ENCODE assay signal across 17 cellular contexts in genomic region chr12:39872425-39872824, GRCh38.
"Had no signal": no experiment of that assay in that cellular context is flagged by ENCODE, and none has a peak within 500 bp of the region (broad histone marks: within the 10 kb centered on the region; RNA-seq: fewer than 3 reads in every experiment).

No MANE protein-coding gene starts in this region.

- H3K36me3 Mint-ChIP-seq: memory B cell had no signal

- H3K27me3 ChIP-seq: foreskin keratinocyte, heart left ventricle had no signal

- H3K4me3 ChIP-seq: heart left ventricle, left ventricle myocardium inferior had no signal

- H3K4me1 Mint-ChIP-seq: activated CD4-positive, alpha-beta memory T cell treated with anti-CD3 and anti-CD28 coated beads, Interleukin-2, amount 10 ng/mL, durations not matched to agents 7 days and 5 days; activated naive CD8-positive, alpha-beta T cell treated with anti-CD3 and anti-CD28 coated beads, Interleukin-2, amount 50 U/mL, for 24 hours; central memory CD8-positive, alpha-beta T cell; memory B cell; nephron progenitor cell; stimulated activated naive CD8-positive, alpha-beta T cell treated with anti-CD3 and anti-CD28 coated beads, Interleukin-15, amount 100 ng/mL, for 72 hours had no signal

- H3K27ac ChIP-seq: foreskin keratinocyte, heart left ventricle, left ventricle myocardium inferior, VCaP had no signal

- H3K27ac Mint-ChIP-seq: activated CD4-positive, alpha-beta memory T cell treated with anti-CD3 and anti-CD28 coated beads, Interleukin-2, amount 10 ng/mL, durations not matched to agents 7 days and 5 days; activated naive CD8-positive, alpha-beta T cell treated with anti-CD3 and anti-CD28 coated beads, Interleukin-2, amount 50 U/mL, for 24 hours; memory B cell; nephron progenitor cell; stimulated activated naive CD8-positive, alpha-beta T cell treated with anti-CD3 and anti-CD28 coated beads, Interleukin-15, amount 100 ng/mL, for 72 hours had no signal

- DNase-seq: activated CD4-positive, alpha-beta memory T cell treated with anti-CD3 and anti-CD28 coated beads, Interleukin-2, amount 10 ng/mL, durations not matched to agents 7 days and 5 days; activated CD8-positive, alpha-beta memory T cell treated with anti-CD3 and anti-CD28 coated beads, Interleukin-2, amount 50 U/mL, for 48 hours; activated naive CD4-positive, alpha-beta T cell treated with Interleukin-2 at 50 U/mL for 16 hours; activated naive CD8-positive, alpha-beta T cell treated with anti-CD3 and anti-CD28 coated beads, Interleukin-2, amount 50 U/mL, for 24 hours; effector memory CD4-positive, alpha-beta T cell; erythroblast; foreskin keratinocyte; heart left ventricle; left ventricle myocardium inferior; nephron progenitor cell; stimulated activated CD4-positive, alpha-beta T cell treated with anti-CD3 and anti-CD28 coated beads, Interleukin-15, amount 100 ng/mL, for 24 hours; stimulated activated CD4-positive, alpha-beta T cell treated with anti-CD3 and anti-CD28 coated beads, Interleukin-4, amount 100 ng/mL, for 24 hours; stimulated activated naive CD8-positive, alpha-beta T cell treated with anti-CD3 and anti-CD28 coated beads, Interleukin-15, amount 100 ng/mL, for 72 hours; T1000 had no signal

- H3K4me1 ChIP-seq: foreskin keratinocyte had no signal

- H3K27me3 Mint-ChIP-seq: activated CD4-positive, alpha-beta memory T cell treated with anti-CD3 and anti-CD28 coated beads, Interleukin-2, amount 10 ng/mL, durations not matched to agents 7 days and 5 days; activated naive CD8-positive, alpha-beta T cell treated with anti-CD3 and anti-CD28 coated beads, Interleukin-2, amount 50 U/mL, for 24 hours; central memory CD8-positive, alpha-beta T cell; memory B cell; stimulated activated naive CD8-positive, alpha-beta T cell treated with anti-CD3 and anti-CD28 coated beads, Interleukin-15, amount 100 ng/mL, for 72 hours had no signal

- H3K4me3 Mint-ChIP-seq: activated CD4-positive, alpha-beta memory T cell treated with anti-CD3 and anti-CD28 coated beads, Interleukin-2, amount 10 ng/mL, durations not matched to agents 7 days and 5 days; activated naive CD8-positive, alpha-beta T cell treated with anti-CD3 and anti-CD28 coated beads, Interleukin-2, amount 50 U/mL, for 24 hours; central memory CD8-positive, alpha-beta T cell; memory B cell; nephron progenitor cell; stimulated activated naive CD8-positive, alpha-beta T cell treated with anti-CD3 and anti-CD28 coated beads, Interleukin-15, amount 100 ng/mL, for 72 hours had no signal

- H3K9me3 ChIP-seq: heart left ventricle, left ventricle myocardium inferior had no signal

- ATAC-seq: activated naive CD8-positive, alpha-beta T cell treated with anti-CD3 and anti-CD28 coated beads, Interleukin-2, amount 50 U/mL, for 24 hours; foreskin keratinocyte; heart left ventricle; stimulated activated naive CD8-positive, alpha-beta T cell treated with anti-CD3 and anti-CD28 coated beads, Interleukin-15, amount 100 ng/mL, for 72 hours had no signal

- H3K36me3 ChIP-seq: heart left ventricle, left ventricle myocardium inferior had no signal

- H3K9me3 Mint-ChIP-seq: activated naive CD8-positive, alpha-beta T cell treated with anti-CD3 and anti-CD28 coated beads, Interleukin-2, amount 50 U/mL, for 24 hours; central memory CD8-positive, alpha-beta T cell; memory B cell; stimulated activated naive CD8-positive, alpha-beta T cell treated with anti-CD3 and anti-CD28 coated beads, Interleukin-15, amount 100 ng/mL, for 72 hours had no signal
